ENCODE assay signal across 1 cellular context in genomic region chr18:72700961-72701710, GRCh38.
TF ChIP-seq lines count a peak whose summit lies in the region.

No MANE protein-coding gene starts in this region.

TF ChIP-seq in SK-N-SH, 30 proteins besides CTCF, POLR2A, EP300 and RAD21 (continued from another document):
- TF ChIP-seq, protein P1, sequence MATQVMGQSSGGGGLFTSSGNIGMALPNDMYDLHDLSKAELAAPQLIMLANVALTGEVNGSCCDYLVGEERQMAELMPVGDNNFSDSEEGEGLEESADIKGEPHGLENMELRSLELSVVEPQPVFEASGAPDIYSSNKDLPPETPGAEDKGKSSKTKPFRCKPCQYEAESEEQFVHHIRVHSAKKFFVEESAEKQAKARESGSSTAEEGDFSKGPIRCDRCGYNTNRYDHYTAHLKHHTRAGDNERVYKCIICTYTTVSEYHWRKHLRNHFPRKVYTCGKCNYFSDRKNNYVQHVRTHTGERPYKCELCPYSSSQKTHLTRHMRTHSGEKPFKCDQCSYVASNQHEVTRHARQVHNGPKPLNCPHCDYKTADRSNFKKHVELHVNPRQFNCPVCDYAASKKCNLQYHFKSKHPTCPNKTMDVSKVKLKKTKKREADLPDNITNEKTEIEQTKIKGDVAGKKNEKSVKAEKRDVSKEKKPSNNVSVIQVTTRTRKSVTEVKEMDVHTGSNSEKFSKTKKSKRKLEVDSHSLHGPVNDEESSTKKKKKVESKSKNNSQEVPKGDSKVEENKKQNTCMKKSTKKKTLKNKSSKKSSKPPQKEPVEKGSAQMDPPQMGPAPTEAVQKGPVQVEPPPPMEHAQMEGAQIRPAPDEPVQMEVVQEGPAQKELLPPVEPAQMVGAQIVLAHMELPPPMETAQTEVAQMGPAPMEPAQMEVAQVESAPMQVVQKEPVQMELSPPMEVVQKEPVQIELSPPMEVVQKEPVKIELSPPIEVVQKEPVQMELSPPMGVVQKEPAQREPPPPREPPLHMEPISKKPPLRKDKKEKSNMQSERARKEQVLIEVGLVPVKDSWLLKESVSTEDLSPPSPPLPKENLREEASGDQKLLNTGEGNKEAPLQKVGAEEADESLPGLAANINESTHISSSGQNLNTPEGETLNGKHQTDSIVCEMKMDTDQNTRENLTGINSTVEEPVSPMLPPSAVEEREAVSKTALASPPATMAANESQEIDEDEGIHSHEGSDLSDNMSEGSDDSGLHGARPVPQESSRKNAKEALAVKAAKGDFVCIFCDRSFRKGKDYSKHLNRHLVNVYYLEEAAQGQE (IDR thresholded peaks at IDR 0.05; ENCODE audit: low read depth, low read length): no peak
TF ChIP-seq in SK-N-SH: peak in this region for 0.
